Comparison of ENCODE assay signal across 8 cellular contexts in the genomic region with DNA sequence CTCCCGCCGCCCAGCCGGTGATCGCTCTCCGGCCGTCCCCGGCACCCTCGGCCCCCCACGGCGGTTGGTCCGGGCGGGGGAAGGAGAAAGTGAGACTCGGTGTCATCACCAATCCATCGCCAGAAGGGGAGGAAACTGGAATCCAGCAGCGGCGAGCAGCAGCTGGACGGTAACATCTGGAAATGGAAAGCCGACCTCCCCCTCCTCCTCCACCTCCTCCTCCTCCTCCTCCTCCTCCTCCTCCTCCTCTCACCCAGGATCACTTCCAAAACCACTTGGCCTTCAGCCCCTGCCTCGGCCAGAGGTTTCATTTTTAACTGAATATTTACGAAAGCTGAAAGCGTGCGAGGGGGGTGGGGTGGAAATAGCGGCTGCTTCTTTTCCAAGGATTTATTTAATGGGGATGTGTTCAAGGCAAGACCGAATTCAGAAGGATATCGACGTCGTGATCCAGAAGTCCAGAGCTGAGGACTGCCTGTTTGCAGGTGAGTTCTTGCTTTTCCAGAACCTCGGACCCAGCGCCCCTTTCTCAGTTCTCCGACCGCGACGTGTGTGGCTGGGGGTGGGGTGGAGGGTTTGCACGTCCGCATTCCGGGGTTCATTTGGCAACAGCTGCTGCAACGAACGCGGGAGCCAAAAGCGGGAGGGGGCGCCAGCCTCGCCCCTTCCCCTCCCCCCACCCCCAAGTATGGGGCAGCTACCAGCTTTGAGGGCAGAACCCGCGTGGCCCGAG. TPM values are rescaled to one million over a fixed set of nuclear protein-coding genes. Genes with fewer than 3 reads are reported as not detected.
DNase-seq lines count a peak whose midpoint lies in the region; TF ChIP-seq lines count a peak whose summit lies in the region.
"Not testable (repeated sequence)": the region's sequence is repeated elsewhere in the genome, so short reads cannot be mapped to it uniquely, and the experiment has no call there.

No MANE protein-coding gene starts in this region.

- H3K4me3 Mint-ChIP-seq in HFFc6: peak overlapping the region; percentile 67
- H3K4me3 Mint-ChIP-seq in activated T-helper 1 cell treated with anti-CD3 and anti-CD28 coated beads, Interleukin-12 subunit alpha, Interleukin-12 subunit beta, Interleukin-2, Interleukin-4 antibody, amounts not matched to agents 30 ng/mL and 10 ng/mL and 1 ng/mL, durations not matched to agents 14 hours and 24 hours and 36 hours: peak overlapping the region; percentile 72

- H3K4me3 ChIP-seq in AG04449 (ENCODE audit: low read depth, low read length) (peak overlapping the region; percentile 51), SK-N-SH (ENCODE audit: low read depth in 2 of 2, low read length in 1 of 2) (peak overlapping the region in 1 of 2 experiments; percentile 34; a peak in 2 of 4 replicates), ectodermal cell (ENCODE audit: insufficient read depth, low read depth, low read length) (peak overlapping the region; percentile 30), iPS DF 6.9 (ENCODE audit: low read length) (peak overlapping the region; percentile 47; the same call in 1 of the 2 replicates), neural cell (ENCODE audit: low read length) (peak overlapping the region; percentile 58)

- not testable (repeated sequence) for DNase-seq in AG04449 (ENCODE audit: low read depth, low spot score); SK-N-SH; iPS DF 6.9 (ENCODE audit: low read depth, low spot score)
- DNase-seq in HFFc6: peak; percentile 20
- peak; percentile 10 for DNase-seq in activated T-helper 1 cell treated with anti-CD3 and anti-CD28 coated beads, Interleukin-12 subunit alpha, Interleukin-12 subunit beta, Interleukin-2, Interleukin-4 antibody, amounts not matched to agents 30 ng/mL and 10 ng/mL and 1 ng/mL, durations not matched to agents 14 hours and 24 hours and 36 hours (ENCODE audit: low spot score)
- peak; percentile 9 to 22 for DNase-seq in stimulated activated CD4-positive, alpha-beta T cell treated with anti-CD3 and anti-CD28 coated beads, Interleukin-4, amount 100 ng/mL, for 4 hours

- not testable (repeated sequence) for H3K9ac ChIP-seq in SK-N-SH
- peak overlapping the region; percentile 63 for H3K9ac ChIP-seq in neural cell (ENCODE audit: low read length)

- H3K27ac Mint-ChIP-seq in HFFc6: not testable (repeated sequence)
- H3K27ac Mint-ChIP-seq in activated T-helper 1 cell treated with anti-CD3 and anti-CD28 coated beads, Interleukin-12 subunit alpha, Interleukin-12 subunit beta, Interleukin-2, Interleukin-4 antibody, amounts not matched to agents 30 ng/mL and 10 ng/mL and 1 ng/mL, durations not matched to agents 14 hours and 24 hours and 36 hours: peak overlapping the region; percentile 55

- H2AFZ ChIP-seq in SK-N-SH (ENCODE audit: low read depth); neural cell (ENCODE audit: low read depth, low read length): not testable (repeated sequence)

- intact Hi-C loops in activated T-helper 1 cell treated with anti-CD3 and anti-CD28 coated beads, Interleukin-12 subunit alpha, Interleukin-12 subunit beta, Interleukin-2, Interleukin-4 antibody, amounts not matched to agents 30 ng/mL and 10 ng/mL and 1 ng/mL, durations not matched to agents 14 hours and 24 hours and 36 hours (cut with micrococcal nuclease): not testable (repeated sequence)

- H3K36me3 ChIP-seq in SK-N-SH (replicated peaks in 1 of 2; ENCODE audit: control insufficient read depth in 1 of 2, insufficient read depth in 2 of 2, low read length in 1 of 2); ectodermal cell (ENCODE audit: control insufficient read depth, insufficient read depth, low read length); iPS DF 6.9 (ENCODE audit: control insufficient read depth, insufficient read depth, low read length); neural cell (ENCODE audit: insufficient read depth, low read length): not testable (repeated sequence)

- H3K27me3 ChIP-seq in SK-N-SH (ENCODE audit: insufficient read depth); ectodermal cell (ENCODE audit: control insufficient read depth, insufficient read depth, low read length, poor library complexity, severe bottlenecking); iPS DF 6.9 (ENCODE audit: control insufficient read depth, insufficient read depth, low read length); neural cell (ENCODE audit: insufficient read depth, low read depth, low read length): not testable (repeated sequence)

- not testable (repeated sequence) for TF ChIP-seq EP300 in SK-N-SH (IDR thresholded peaks at IDR 0.05; ENCODE audit: borderline replicate concordance in 1 of 2, low read depth in 1 of 2, low read length in 1 of 2); neural cell (conservative IDR thresholded peaks at IDR 0.05; ENCODE audit: poor library complexity, severe bottlenecking)

- TF ChIP-seq CTCF in AG04449 (IDR thresholded peaks at IDR 0.05; ENCODE audit: insufficient read depth, low read length, missing control alignments); HFFc6 (IDR thresholded peaks at IDR 0.05); SK-N-SH (IDR thresholded peaks at IDR 0.05); neural cell (IDR thresholded peaks at IDR 0.05; ENCODE audit: poor library complexity, severe bottlenecking): not testable (repeated sequence)

- POLR2A ChIA-PET in AG04449 (lab: Yijun Ruan, JAX); SK-N-SH (lab: Yijun Ruan, JAX): not testable (repeated sequence)

- 3% methylated on average over 14 of the region's 45 CpGs for WGBS in SK-N-SH (ENCODE audit: low lambda C conversion rate)
- WGBS in ectodermal cell, 2 experiments: no CpG with 5 or more reads among the region's 45 CpGs
- WGBS in iPS DF 6.9 (ENCODE audit: insufficient coverage, insufficient read length): no CpG with 5 or more reads among the region's 45 CpGs

- H3K27ac ChIP-seq in SK-N-SH (ENCODE audit: low read depth in 2 of 2, low read length in 1 of 2); ectodermal cell (ENCODE audit: insufficient read depth, low read depth, low read length, poor library complexity, severe bottlenecking); iPS DF 6.9 (ENCODE audit: low read length): not testable (repeated sequence)
- peak overlapping the region; percentile 28 for H3K27ac ChIP-seq in neural cell (ENCODE audit: low read length)

- H3K4me1 ChIP-seq in SK-N-SH (ENCODE audit: control insufficient read depth in 1 of 2, insufficient read depth in 2 of 2, low read depth in 1 of 2, low read length in 1 of 2); ectodermal cell (ENCODE audit: control insufficient read depth, insufficient read depth, low read length); iPS DF 6.9 (ENCODE audit: control insufficient read depth, insufficient read depth, low read length): not testable (repeated sequence)

- H3K79me2 ChIP-seq in SK-N-SH (ENCODE audit: insufficient read depth); neural cell (replicated peaks; ENCODE audit: insufficient read depth, low read length): not testable (repeated sequence)

- not testable (repeated sequence) for TF ChIP-seq RAD21 in SK-N-SH (IDR thresholded peaks at IDR 0.05; ENCODE audit: low read length); neural cell (conservative IDR thresholded peaks at IDR 0.05)

- H3K9me3 Mint-ChIP-seq in HFFc6; activated T-helper 1 cell treated with anti-CD3 and anti-CD28 coated beads, Interleukin-12 subunit alpha, Interleukin-12 subunit beta, Interleukin-2, Interleukin-4 antibody, amounts not matched to agents 30 ng/mL and 10 ng/mL and 1 ng/mL, durations not matched to agents 14 hours and 24 hours and 36 hours: not testable (repeated sequence)

- not testable (repeated sequence) for H4K20me1 ChIP-seq in SK-N-SH (ENCODE audit: insufficient read depth); neural cell (ENCODE audit: insufficient read depth)

- not testable (repeated sequence) for H3F3A ChIP-seq in SK-N-SH (replicated peaks; ENCODE audit: insufficient read depth); neural cell (ENCODE audit: insufficient read depth, low read length, poor library complexity, severe bottlenecking)

- CTCF ChIA-PET in AG04449 (lab: Yijun Ruan, JAX); SK-N-SH (lab: Yijun Ruan, JAX): not testable (repeated sequence)

- H3K4me1 Mint-ChIP-seq in HFFc6 (ENCODE audit: low read depth); activated T-helper 1 cell treated with anti-CD3 and anti-CD28 coated beads, Interleukin-12 subunit alpha, Interleukin-12 subunit beta, Interleukin-2, Interleukin-4 antibody, amounts not matched to agents 30 ng/mL and 10 ng/mL and 1 ng/mL, durations not matched to agents 14 hours and 24 hours and 36 hours (ENCODE audit: low read depth): not testable (repeated sequence)

- H3K4me2 ChIP-seq in SK-N-SH: peak overlapping the region; percentile 66
- not testable (repeated sequence) for H3K4me2 ChIP-seq in neural cell (ENCODE audit: low read length)

- H3K27me3 Mint-ChIP-seq in HFFc6 (ENCODE audit: insufficient read depth); activated T-helper 1 cell treated with anti-CD3 and anti-CD28 coated beads, Interleukin-12 subunit alpha, Interleukin-12 subunit beta, Interleukin-2, Interleukin-4 antibody, amounts not matched to agents 30 ng/mL and 10 ng/mL and 1 ng/mL, durations not matched to agents 14 hours and 24 hours and 36 hours (ENCODE audit: insufficient read depth): not testable (repeated sequence)

- H3K9me3 ChIP-seq in SK-N-SH; ectodermal cell (ENCODE audit: control insufficient read depth, low read length); iPS DF 6.9 (ENCODE audit: control insufficient read depth, insufficient read depth, low read length); neural cell (ENCODE audit: low read length): not testable (repeated sequence)

- H3K9me2 ChIP-seq in SK-N-SH; neural cell (ENCODE audit: insufficient read depth, low read length): not testable (repeated sequence)

- H3K36me3 Mint-ChIP-seq in HFFc6 (ENCODE audit: low read depth); activated T-helper 1 cell treated with anti-CD3 and anti-CD28 coated beads, Interleukin-12 subunit alpha, Interleukin-12 subunit beta, Interleukin-2, Interleukin-4 antibody, amounts not matched to agents 30 ng/mL and 10 ng/mL and 1 ng/mL, durations not matched to agents 14 hours and 24 hours and 36 hours (ENCODE audit: low read depth): not testable (repeated sequence)

RNA-seq across cellular contexts. Expression of gene PPIAL4C, which starts 23.6 kb away (rescaled TPM):
- under 1 TPM in 5 of 6 experiments, not detected in 1; 0.37 to 0.92 (median 0.43) TPM for total RNA-seq in HFFc6 (2021; fragmentation: NEBNext Ultra II Directional; extraction: Animal tissue kit (Norgen Biotek cat#: 25700))
- not detected in 2 replicates for polyA plus RNA-seq in SK-N-SH (2012; rRNA removed)
- not detected in 2 replicates for polyA plus RNA-seq in SK-N-SH (2012; cell fraction: cytosol; rRNA removed)
- polyA plus RNA-seq in SK-N-SH (2012; cell fraction: nucleus; rRNA removed): not detected in 2 replicates
- not detected in 2 replicates for total RNA-seq in activated T-helper 1 cell treated with anti-CD3 and anti-CD28 coated beads, Interleukin-12 subunit alpha, Interleukin-12 subunit beta, Interleukin-2, Interleukin-4 antibody, amounts not matched to agents 30 ng/mL and 10 ng/mL and 1 ng/mL, durations not matched to agents 14 hours and 24 hours and 36 hours
- polyA plus RNA-seq in ectodermal cell (2013, experiment 1 of 4): not detected
- not detected for polyA plus RNA-seq in ectodermal cell (2013, experiment 2 of 4)
- polyA plus RNA-seq in ectodermal cell (2013, experiment 3 of 4): not detected
- not detected for polyA plus RNA-seq in ectodermal cell (2013, experiment 4 of 4)
- not detected in 2 replicates for polyA plus RNA-seq in neural cell
- polyA minus RNA-seq in neural cell: not detected in 2 replicates
